In the genomic region with DNA sequence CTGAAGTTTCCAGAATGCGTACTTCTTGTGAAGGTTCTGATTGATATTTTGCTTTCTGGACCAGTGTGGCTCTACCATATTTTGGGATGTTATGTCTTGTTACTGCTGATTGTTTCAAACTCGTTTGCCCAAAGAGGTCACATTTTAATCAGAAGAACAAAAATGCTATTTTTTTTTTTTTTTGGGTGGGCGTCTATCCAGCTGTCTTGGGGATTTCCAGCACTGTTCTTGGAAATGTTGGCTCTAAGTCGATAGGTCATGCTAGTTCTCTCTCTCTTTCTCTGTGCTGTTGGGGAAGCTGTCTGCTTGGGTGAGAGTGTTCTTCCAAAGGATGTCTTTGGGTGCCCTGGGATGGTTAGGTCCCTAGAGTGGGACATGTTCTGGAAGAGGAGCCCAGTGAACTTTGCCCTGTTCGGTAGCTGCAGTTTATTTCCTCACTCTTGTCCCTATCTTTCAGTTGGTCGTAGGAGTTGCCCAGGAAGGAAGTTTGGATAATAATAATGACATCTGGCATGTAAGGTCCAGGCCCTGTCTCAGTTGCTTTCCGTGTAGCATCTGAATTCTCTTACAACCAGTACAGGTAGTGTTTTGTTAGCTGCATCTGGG, we compare ENCODE assay signal across 12 cellular contexts. TPM values are rescaled to one million over a fixed set of nuclear protein-coding genes. Genes with fewer than 3 reads are reported as not detected.
DNase-seq lines count a peak whose midpoint lies in the region; ATAC-seq and TF ChIP-seq lines count a peak whose summit lies in the region.
"Had no signal": no experiment of that assay in that cellular context is flagged by ENCODE, and none has a peak within 500 bp of the region (broad histone marks: within the 10 kb centered on the region; RNA-seq: fewer than 3 reads in every experiment).

No MANE protein-coding gene starts in this region.

- in situ Hi-C loops in gastrocnemius medialis (cut with MboI; ENCODE audit: low sequenced_read_pairs in 4 of 4), result no loop called here

- H3K4me3 ChIP-seq in GM12864 (ENCODE audit: low read depth, low read length) (peak overlapping the region; percentile 92), gastrocnemius medialis (no peak overlapping the region)
- H3K4me3 ChIP-seq: breast epithelium, prostate gland had no signal

- TF ChIP-seq CTCF in GM12864 (IDR thresholded peaks at IDR 0.05; ENCODE audit: low read depth, low read length, missing control alignments) (no peak), foreskin keratinocyte (conservative IDR thresholded peaks at IDR 0.05) (no peak), gastrocnemius medialis (IDR thresholded peaks at IDR 0.05 in 4 of 5, conservative IDR thresholded peaks at IDR 0.05 in 1 of 5) (no peak)
- no peak for TF ChIP-seq CTCF in activated CD8-positive, alpha-beta T cell treated with anti-CD3 and anti-CD28 coated beads for 36 hours (IDR thresholded peaks at IDR 0.05)

- no peak for ATAC-seq in activated CD8-positive, alpha-beta T cell treated with anti-CD3 and anti-CD28 coated beads for 36 hours
- ATAC-seq in naive B cell (ENCODE audit: low read depth in 2 of 2) (no peak), foreskin keratinocyte (no peak), GM21381 (IDR thresholded peaks at IDR 0.05; ENCODE audit: unreplicated experiment) (no peak), gastrocnemius medialis (no peak)

- peaks cover 77% of the 10 kb centered on the region for H3K36me3 Mint-ChIP-seq in activated CD8-positive, alpha-beta T cell treated with anti-CD3 and anti-CD28 coated beads for 36 hours (ENCODE audit: low read depth)
- H3K36me3 Mint-ChIP-seq in naive B cell, result peaks cover 39 to 47% of the 10 kb centered on the region in 2 donors

- POLR2A ChIA-PET in activated CD8-positive, alpha-beta T cell treated with anti-CD3 and anti-CD28 coated beads for 36 hours (lab: Charles Lee), result interaction anchor here (0.6 to 13.1 kb wide), 27 partner anchors 10 to 1595 kb away, joined by 3 to 141 read pairs (median 3); no protein-coding TSS in a partner anchor

- H3K4me3 Mint-ChIP-seq in activated CD8-positive, alpha-beta T cell treated with anti-CD3 and anti-CD28 coated beads for 36 hours, result peak overlapping the region; percentile 86
- H3K4me3 Mint-ChIP-seq in naive B cell, result peak overlapping the region; percentile 79 to 99 (median 94)

- no peaks in the 10 kb centered on the region for H3K36me3 ChIP-seq in gastrocnemius medialis
- H3K36me3 ChIP-seq: breast epithelium, prostate gland had no signal

- intact Hi-C loops in activated CD8-positive, alpha-beta T cell treated with anti-CD3 and anti-CD28 coated beads for 36 hours (cut with micrococcal nuclease), result loop anchor here (5.0 kb wide), 1 partner anchor 85 kb away; no protein-coding TSS in a partner anchor
- intact Hi-C loops in gastrocnemius medialis (cut with DNase I; ENCODE audit: low total_unique reads), result no loop called here

- no peaks in the 10 kb centered on the region for H3K27me3 Mint-ChIP-seq in activated CD8-positive, alpha-beta T cell treated with anti-CD3 and anti-CD28 coated beads for 36 hours
- no peaks in the 10 kb centered on the region for H3K27me3 Mint-ChIP-seq in naive B cell

- DNase-seq in CD1c-positive myeloid dendritic cell (ENCODE audit: extremely low spot score) (peak; percentile 71), GM12864 (ENCODE audit: low read depth) (no peak), naive B cell (no peak), foreskin keratinocyte (no peak), gastrocnemius medialis (no peak)
- no peak for DNase-seq in activated CD8-positive, alpha-beta T cell treated with anti-CD3 and anti-CD28 coated beads for 36 hours
- DNase-seq: Caco-2, esophagus squamous epithelium had no signal

- CTCF ChIA-PET in activated CD8-positive, alpha-beta T cell treated with anti-CD3 and anti-CD28 coated beads for 36 hours (lab: Charles Lee), result interaction anchor here (0.9 to 11.6 kb wide), 15 partner anchors 9 to 118 kb away, joined by 3 to 148 read pairs (median 3); no protein-coding TSS in a partner anchor

- H3K9me3 Mint-ChIP-seq in activated CD8-positive, alpha-beta T cell treated with anti-CD3 and anti-CD28 coated beads for 36 hours, result no peaks in the 10 kb centered on the region
- peaks cover 0 to 3% (median 0%) of the 10 kb centered on the region in 7 donors for H3K9me3 Mint-ChIP-seq in naive B cell

- H3K27ac ChIP-seq in foreskin keratinocyte (no peak overlapping the region), gastrocnemius medialis (no peak overlapping the region)
- H3K27ac ChIP-seq: breast epithelium, prostate gland had no signal

- no peaks in the 10 kb centered on the region for H3K4me1 ChIP-seq in foreskin keratinocyte
- no peaks in the 10 kb centered on the region for H3K4me1 ChIP-seq in gastrocnemius medialis
- H3K4me1 ChIP-seq: prostate gland had no signal

- TF ChIP-seq POLR2A in gastrocnemius medialis (IDR thresholded peaks at IDR 0.05), result no peak

- H3K4me1 Mint-ChIP-seq in activated CD8-positive, alpha-beta T cell treated with anti-CD3 and anti-CD28 coated beads for 36 hours (ENCODE audit: low read depth), result peaks cover 69% of the 10 kb centered on the region
- H3K4me1 Mint-ChIP-seq in naive B cell, result peaks cover 63 to 84% (median 80%) of the 10 kb centered on the region in 3 donors

- H3K27me3 ChIP-seq in foreskin keratinocyte (peaks cover 51% of the 10 kb centered on the region), gastrocnemius medialis (peaks cover 33 to 53% (median 49%) of the 10 kb centered on the region in 3 donors)

- no peaks in the 10 kb centered on the region for H3K9me3 ChIP-seq in gastrocnemius medialis
- H3K9me3 ChIP-seq: Caco-2, esophagus squamous epithelium, prostate gland had no signal

- peak overlapping the region; percentile 90 for H3K27ac Mint-ChIP-seq in activated CD8-positive, alpha-beta T cell treated with anti-CD3 and anti-CD28 coated beads for 36 hours
- H3K27ac Mint-ChIP-seq in naive B cell, result peak overlapping the region; percentile 95 to 100 (median 100)

RNA-seq across cellular contexts. Expression of gene IRF8, which starts 2.9 kb away (rescaled TPM):
- 100 to 1,000 TPM; 221 to 224 TPM for total RNA-seq in activated CD8-positive, alpha-beta T cell treated with anti-CD3 and anti-CD28 coated beads for 36 hours
- polyA plus RNA-seq in naive B cell (ENCODE audit: low read depth in 6 of 6) (100 to 1,000 TPM; 646 to 909 (median 752) TPM), foreskin keratinocyte (not detected in 2 replicates)
- total RNA-seq in foreskin keratinocyte (not detected in 2 replicates), gastrocnemius medialis (1 to 10 TPM; 1.5 to 3.1 (median 2.8) TPM)
- total RNA-seq: MCF 10A had no signal

Comparison
In these comparisons a context has a peak if more than half of its experiments do, and no peak if none do; other contexts are left out.
1. RNA of gene IRF8, which starts 2.9 kb away (total RNA-seq): 221 to 224 TPM in activated CD8-positive, alpha-beta T cell treated with anti-CD3 and anti-CD28 coated beads for 36 hours; 1.5 to 3.1 TPM in gastrocnemius medialis and not detected in foreskin keratinocyte; every median in the first group is over 10 times any median in the second.